In the genomic region with DNA sequence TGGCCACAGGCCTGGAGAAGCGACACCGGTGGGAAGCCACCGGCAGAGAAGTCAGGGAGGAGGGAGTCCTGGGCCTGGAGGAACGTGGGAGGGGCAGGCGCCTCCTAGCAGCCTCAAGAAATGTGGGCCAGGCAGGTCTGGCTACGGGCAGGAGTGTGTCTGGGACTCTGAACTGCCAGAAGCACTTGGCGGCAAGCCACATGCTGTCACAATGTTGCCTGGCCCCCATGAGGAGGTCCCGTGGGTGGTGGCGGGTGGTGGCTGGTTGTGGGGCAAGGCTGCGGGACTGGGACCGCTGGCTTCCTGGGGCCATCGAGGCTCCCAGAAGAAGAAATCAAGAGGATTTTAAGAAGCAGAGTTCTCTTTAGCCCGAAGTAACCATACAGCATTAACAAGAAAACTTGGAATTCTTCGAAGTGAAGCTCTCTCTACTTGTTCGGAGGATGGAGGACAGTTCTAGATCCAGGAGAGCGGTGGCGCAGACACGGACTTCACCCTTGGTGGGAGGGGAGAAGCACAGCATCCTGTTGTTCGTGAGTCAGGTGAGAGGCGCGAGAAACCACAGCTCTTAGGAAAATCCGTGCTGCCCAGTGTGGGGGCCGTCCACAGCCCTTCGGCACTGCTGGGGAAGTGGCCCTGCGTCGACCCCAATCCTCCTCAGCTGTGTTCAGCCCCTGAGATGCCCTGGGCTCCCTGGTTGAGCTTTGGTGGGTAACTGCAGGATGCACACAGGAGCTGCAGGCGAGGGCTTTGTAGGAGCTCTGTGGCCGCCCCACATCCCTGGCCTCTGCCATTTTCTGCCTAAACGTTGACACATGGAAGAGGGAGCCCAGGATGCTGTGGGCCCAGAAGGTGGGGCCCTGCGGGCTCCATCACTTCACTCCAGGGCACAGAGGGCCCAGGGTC, we compare ENCODE assay signal across 8 cellular contexts. TPM values are rescaled to one million over a fixed set of nuclear protein-coding genes. Genes with fewer than 3 reads are reported as not detected.
DNase-seq lines count a peak whose midpoint lies in the region; ATAC-seq and TF ChIP-seq lines count a peak whose summit lies in the region.

No MANE protein-coding gene starts in this region.

- no peak for TF ChIP-seq POLR2A in NB4 (IDR thresholded peaks at IDR 0.05; ENCODE audit: extremely low read depth, insufficient read length)

- no peaks in the 10 kb centered on the region for H3K9me3 Mint-ChIP-seq in brain
- no peaks in the 10 kb centered on the region for H3K9me3 Mint-ChIP-seq in stimulated activated naive CD8-positive, alpha-beta T cell treated with anti-CD3 and anti-CD28 coated beads, Interleukin-15, amount 100 ng/mL, for 72 hours

- H3K36me3 ChIP-seq in left lung: peaks cover 0 to 10% of the 10 kb centered on the region in 2 donors
- peaks cover 10% of the 10 kb centered on the region for H3K36me3 ChIP-seq in HAP-1 (replicated peaks)

- TF ChIP-seq CTCF in NB4 (IDR thresholded peaks at IDR 0.05; ENCODE audit: low read depth, low read length): no peak
- TF ChIP-seq CTCF in brain (conservative IDR thresholded peaks at IDR 0.05): no peak
- no peak for TF ChIP-seq CTCF in left lung (IDR thresholded peaks at IDR 0.05)

- peaks cover 36% of the 10 kb centered on the region for H3K36me3 Mint-ChIP-seq in brain

- ATAC-seq in left lung: peak; percentile 88
- ATAC-seq in stimulated activated naive CD8-positive, alpha-beta T cell treated with anti-CD3 and anti-CD28 coated beads, Interleukin-15, amount 100 ng/mL, for 72 hours: peak; percentile 60
- ATAC-seq in HG02970 (IDR thresholded peaks at IDR 0.05; ENCODE audit: low FRiP score, unreplicated experiment): no peak

- in situ Hi-C loops in HAP-1 (cut with MboI; ENCODE audit: low sequenced_read_pairs): no loop called here

- intact Hi-C loops in left lung (cut with DNase I): no loop called here

- H3K4me3 ChIP-seq in NB4 (ENCODE audit: low read depth, low read length) (no peak overlapping the region), left lung (no peak overlapping the region), HAP-1 (no peak overlapping the region)

- H3K27ac ChIP-seq in left lung: peak overlapping the region in 1 of 2 donors; percentile 49

- no peaks in the 10 kb centered on the region for H3K9me3 ChIP-seq in left lung
- no peaks in the 10 kb centered on the region for H3K9me3 ChIP-seq in HAP-1

- peak overlapping the region in 3 of 5 experiments; percentile 60 to 69 (median 68) for H3K4me3 Mint-ChIP-seq in brain
- H3K4me3 Mint-ChIP-seq in stimulated activated naive CD8-positive, alpha-beta T cell treated with anti-CD3 and anti-CD28 coated beads, Interleukin-15, amount 100 ng/mL, for 72 hours: peak overlapping the region; percentile 58 to 69

- H3K27me3 Mint-ChIP-seq in brain: no peaks in the 10 kb centered on the region
- H3K27me3 Mint-ChIP-seq in stimulated activated naive CD8-positive, alpha-beta T cell treated with anti-CD3 and anti-CD28 coated beads, Interleukin-15, amount 100 ng/mL, for 72 hours: no peaks in the 10 kb centered on the region

- peaks cover 90% of the 10 kb centered on the region for H3K4me1 Mint-ChIP-seq in brain
- H3K4me1 Mint-ChIP-seq in stimulated activated naive CD8-positive, alpha-beta T cell treated with anti-CD3 and anti-CD28 coated beads, Interleukin-15, amount 100 ng/mL, for 72 hours: peaks cover 100% of the 10 kb centered on the region

- peak overlapping the region in 4 of 5 experiments; percentile 73 to 89 (median 82) for H3K27ac Mint-ChIP-seq in brain
- peak overlapping the region; percentile 93 to 94 for H3K27ac Mint-ChIP-seq in stimulated activated naive CD8-positive, alpha-beta T cell treated with anti-CD3 and anti-CD28 coated beads, Interleukin-15, amount 100 ng/mL, for 72 hours

- H3K27me3 ChIP-seq in left lung (no peaks in the 10 kb centered on the region), HAP-1 (ENCODE audit: low read depth) (no peaks in the 10 kb centered on the region)

- H3K4me1 ChIP-seq in left lung: peaks cover 59 to 88% of the 10 kb centered on the region in 2 donors
- no peaks in the 10 kb centered on the region for H3K4me1 ChIP-seq in HAP-1

- DNase-seq in NB4 (ENCODE audit: low read depth): peak; percentile 47
- DNase-seq in left lung: peak; percentile 91 to 92
- peak in 1 of 2 donors; percentile 39 for DNase-seq in stimulated activated naive CD8-positive, alpha-beta T cell treated with anti-CD3 and anti-CD28 coated beads, Interleukin-15, amount 100 ng/mL, for 72 hours
- no peak for DNase-seq in iPS-NIHi11 (ENCODE audit: low spot score)
- DNase-seq in NCI-H226: no peak
- DNase-seq in HAP-1 (ENCODE audit: low spot score in 2 of 2): no peak

RNA-seq across cellular contexts. Expression of gene SKI, which starts 12.4 kb away (rescaled TPM):
- 48.5 TPM for polyA plus RNA-seq in brain (ENCODE audit: insufficient read depth, low read depth, low replicate concordance)
- total RNA-seq in left lung: 10 to 100 TPM; 75.8 to 89.0 TPM

RNA-seq across cellular contexts. Expression of gene FAAP20, which starts 45.9 kb away (rescaled TPM):
- 112 TPM for polyA plus RNA-seq in brain (ENCODE audit: insufficient read depth, low read depth, low replicate concordance)
- total RNA-seq in left lung: 10 to 100 TPM; 51.6 to 69.7 TPM

Comparison
In these comparisons a context has a peak if more than half of its experiments do, and no peak if none do; other contexts are left out.
1. DNase-seq: peak in NB4 (single experiment) and left lung (2 of 2); none in iPS-NIHi11 (single experiment), NCI-H226 (single experiment) and HAP-1 (0 of 2).